ENCODE assay signal across 2 cellular contexts in genomic region chr10:47725047-47725446, GRCh38. TPM values are rescaled to one million over a fixed set of nuclear protein-coding genes. Genes with fewer than 3 reads are reported as not detected.
"Had no signal": no experiment of that assay in that cellular context is flagged by ENCODE, and none has a peak within 500 bp of the region (broad histone marks: within the 10 kb centered on the region; RNA-seq: fewer than 3 reads in every experiment).

No MANE protein-coding gene starts in this region.

RNA-seq across cellular contexts. Expression of gene SYT15B, which starts 38.3 kb away (rescaled TPM):
- total RNA-seq: H1, HT-29 had no signal
